9 cellular contexts compared by ENCODE assay signal in genomic region chr18:68676913-68677312, GRCh38. TPM values are rescaled to one million over a fixed set of nuclear protein-coding genes. Genes with fewer than 3 reads are reported as not detected.
DNase-seq lines count a peak whose midpoint lies in the region; ATAC-seq and TF ChIP-seq lines count a peak whose summit lies in the region.
"Had no signal": no experiment of that assay in that cellular context is flagged by ENCODE, and none has a peak within 500 bp of the region (broad histone marks: within the 10 kb centered on the region; RNA-seq: fewer than 3 reads in every experiment).

No MANE protein-coding gene starts in this region.

- intact Hi-C loops in testis (cut with DNase I; ENCODE audit: low total_unique reads) = no loop called here

- no peak overlapping the region for H3K4me3 ChIP-seq in testis

- H3K27ac Mint-ChIP-seq in chondrocyte (ENCODE audit: unreplicated experiment) = no peak overlapping the region
- H3K27ac Mint-ChIP-seq: nephron had no signal

- no peaks in the 10 kb centered on the region for H3K27me3 Mint-ChIP-seq in chondrocyte (ENCODE audit: low read depth)

- WGBS in testis, 2 donors = 59 to 61% methylated on average over 2 of the region's 2 CpGs

- no peaks in the 10 kb centered on the region for H3K4me1 Mint-ChIP-seq in chondrocyte (ENCODE audit: low read depth)
- H3K4me1 Mint-ChIP-seq: nephron had no signal

- no peaks in the 10 kb centered on the region for H3K4me1 ChIP-seq in testis

- no peaks in the 10 kb centered on the region for H3K27me3 ChIP-seq in testis

- TF ChIP-seq CTCF in chondrocyte (IDR thresholded peaks at IDR 0.05) (peak; percentile 63), testis (IDR thresholded peaks at IDR 0.05) (no peak)

- peaks cover 31% of the 10 kb centered on the region for H3K36me3 Mint-ChIP-seq in chondrocyte (ENCODE audit: low read depth)

- DNase-seq in DMS53 treated with DMSO at 0.1 percent for 48 hours (lab: John Stamatoyannopoulos, UW; ENCODE audit: unreplicated experiment) = peak; percentile 33
- DNase-seq in chondrocyte (ENCODE audit: low spot score) = no peak
- DNase-seq in testis = no peak
- DNase-seq in SK-N-DZ (ENCODE audit: low spot score) = no peak
- no peak for DNase-seq in NCI-H2081 (lab: John Stamatoyannopoulos, UW)
- no peak for DNase-seq in stimulated activated CD4-positive, alpha-beta T cell treated with anti-CD3 and anti-CD28 coated beads, Interleukin-4, amount 100 ng/mL, for 1 hour

- ATAC-seq in GM19395 (IDR thresholded peaks at IDR 0.05; ENCODE audit: unreplicated experiment) = peak; percentile 93
- ATAC-seq in HG03139 (IDR thresholded peaks at IDR 0.05; ENCODE audit: unreplicated experiment) = peak; percentile 61

- H3K27ac ChIP-seq in testis = no peak overlapping the region

- H3K9me3 ChIP-seq in testis = no peaks in the 10 kb centered on the region

- TF ChIP-seq POLR2A in testis (IDR thresholded peaks at IDR 0.05) = no peak

- H3K36me3 ChIP-seq in testis (ENCODE audit: low read depth, missing control alignments) = no peaks in the 10 kb centered on the region

- no peak overlapping the region for H3K4me3 Mint-ChIP-seq in chondrocyte (ENCODE audit: unreplicated experiment)
- H3K4me3 Mint-ChIP-seq: nephron had no signal

- H3K9me3 Mint-ChIP-seq in chondrocyte (ENCODE audit: low read depth) = no peaks in the 10 kb centered on the region
- H3K9me3 Mint-ChIP-seq: nephron had no signal

RNA-seq across cellular contexts. Expression of gene TMX3, which starts 38.0 kb away (rescaled TPM):
- total RNA-seq in chondrocyte = 49.6 to 71.2 TPM (median 51.2 TPM) in 3 replicates
- 10 to 100 TPM; 39.9 to 45.4 TPM for total RNA-seq in testis
- polyA plus RNA-seq in testis (ENCODE audit: insufficient read depth, low read depth, low replicate concordance) = 27.1 TPM
- polyA plus RNA-seq in SK-N-DZ (2014; cell fraction: cytosol; rRNA removed) = 32.8 and 35.8 TPM in 2 replicates
- polyA plus RNA-seq in SK-N-DZ (2014; cell fraction: nucleus; rRNA removed) = 142 and 164 TPM in 2 replicates
